31 cellular contexts compared by ENCODE assay signal in the genomic region with DNA sequence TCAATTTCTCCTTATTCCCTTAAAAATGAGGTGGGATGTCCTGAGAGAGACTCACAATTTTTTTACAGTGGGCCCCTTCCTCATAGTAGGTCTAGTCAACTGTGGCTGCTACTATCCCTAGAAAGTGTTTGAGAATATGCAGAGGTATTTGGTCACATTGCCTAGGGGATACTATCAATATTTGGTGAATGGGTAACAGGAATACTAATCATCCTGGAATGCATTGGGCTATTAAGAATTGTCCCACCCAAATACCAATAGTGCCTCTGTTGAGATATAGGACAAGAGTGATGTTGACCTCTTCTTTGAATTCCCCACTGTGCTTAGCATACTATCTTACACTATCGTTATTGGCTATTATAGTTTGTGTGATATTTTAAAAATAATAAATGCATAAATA.
"Had no signal": no experiment of that assay in that cellular context is flagged by ENCODE, and none has a peak within 500 bp of the region (broad histone marks: within the 10 kb centered on the region; RNA-seq: fewer than 3 reads in every experiment).

No MANE protein-coding gene starts in this region.

- H3K4me1 Mint-ChIP-seq: naive B cell; nephron progenitor cell; stimulated activated effector memory CD8-positive, alpha-beta T cell treated with anti-CD3 and anti-CD28 coated beads, Interleukin-12 subunit alpha, Interleukin-12 subunit beta, amount 100 ng/mL, for 72 hours had no signal

- H3K36me3 ChIP-seq: cardiac muscle cell, heart right ventricle, left lung, lower lobe of right lung, neutrophil, ovary, thoracic aorta had no signal

- H3K36me3 Mint-ChIP-seq: activated naive CD8-positive, alpha-beta T cell; naive B cell; stimulated activated effector memory CD8-positive, alpha-beta T cell treated with anti-CD3 and anti-CD28 coated beads, Interleukin-12 subunit alpha, Interleukin-12 subunit beta, amount 100 ng/mL, for 72 hours had no signal

- H3K9me3 ChIP-seq: body of pancreas, left lung, lower lobe of right lung, neutrophil, ovary, thoracic aorta had no signal

- DNase-seq: activated CD4-positive, alpha-beta T cell treated with anti-CD3 and anti-CD28 coated beads for 4 hours; activated CD4-positive, alpha-beta T cell treated with anti-CD3 and anti-CD28 coated beads, Interleukin-2, amount 50 U/mL, for 4 hours; activated CD8-positive, alpha-beta memory T cell treated with anti-CD3 and anti-CD28 coated beads for 24 hours; activated effector memory CD4-positive, alpha-beta T cell treated with Interleukin-2 at 50 U/mL for 16 hours; activated naive CD4-positive, alpha-beta T cell treated with Interleukin-2 at 50 U/mL for 16 hours; anterior cingulate cortex; body of pancreas; cortex of kidney; foreskin melanocyte; heart right ventricle; kidney glomerular epithelial cell; left lung; lower lobe of right lung; naive B cell; nephron progenitor cell; ovary; retina; small intestine; stimulated activated CD4-positive, alpha-beta T cell treated with anti-CD3 and anti-CD28 coated beads, Interleukin-4, amount 100 ng/mL, for 24 hours; T-helper 1 cell had no signal

- H3K27ac ChIP-seq: body of pancreas, cardiac muscle cell, heart right ventricle, left lung, lower lobe of right lung, neutrophil, ovary, thoracic aorta had no signal

- H3K27me3 Mint-ChIP-seq: progenitor cell of endocrine pancreas had no signal

- H3K27me3 ChIP-seq: body of pancreas, cardiac muscle cell, heart right ventricle, left lung, neutrophil, ovary had no signal

- ATAC-seq: body of pancreas; esophagus mucosa; heart right ventricle; left lung; lower lobe of right lung; sciatic nerve; stimulated activated effector memory CD8-positive, alpha-beta T cell treated with anti-CD3 and anti-CD28 coated beads, Interleukin-12 subunit alpha, Interleukin-12 subunit beta, amount 100 ng/mL, for 72 hours had no signal

- FAIRE-seq: small intestine, urothelium cell line had no signal

- H3K27ac Mint-ChIP-seq: activated naive CD8-positive, alpha-beta T cell; naive B cell; nephron progenitor cell; progenitor cell of endocrine pancreas; stimulated activated effector memory CD8-positive, alpha-beta T cell treated with anti-CD3 and anti-CD28 coated beads, Interleukin-12 subunit alpha, Interleukin-12 subunit beta, amount 100 ng/mL, for 72 hours; stimulated activated naive CD8-positive, alpha-beta T cell treated with anti-CD3 and anti-CD28 coated beads, Interleukin-15, Interleukin-2, amounts not matched to agents 100 ng/mL and 50 ng/mL, for 24 hours; T-helper 2 cell treated with Interferon-gamma antibody and Interleukin-4, amounts not matched to agents 5 μg/mL and 100 μg/mL, for 36 hours had no signal

- H3K4me1 ChIP-seq: body of pancreas, heart right ventricle, left lung, lower lobe of right lung had no signal

- H3K4me3 Mint-ChIP-seq: activated naive CD8-positive, alpha-beta T cell; naive B cell; nephron progenitor cell; stimulated activated effector memory CD8-positive, alpha-beta T cell treated with anti-CD3 and anti-CD28 coated beads, Interleukin-12 subunit alpha, Interleukin-12 subunit beta, amount 100 ng/mL, for 72 hours; stimulated activated naive CD8-positive, alpha-beta T cell treated with anti-CD3 and anti-CD28 coated beads, Interleukin-15, Interleukin-2, amounts not matched to agents 100 ng/mL and 50 ng/mL, for 24 hours; T-helper 2 cell treated with Interferon-gamma antibody and Interleukin-4, amounts not matched to agents 5 μg/mL and 100 μg/mL, for 36 hours had no signal

- H3K4me3 ChIP-seq: body of pancreas, cardiac muscle cell, heart right ventricle, left lung, lower lobe of right lung, ovary, thoracic aorta had no signal

- H3K9me3 Mint-ChIP-seq: nephron progenitor cell had no signal
